Comparison of ENCODE assay signal across 24 cellular contexts in genomic region chr1:200729863-200730262, GRCh38. TPM values are rescaled to one million over a fixed set of nuclear protein-coding genes. Genes with fewer than 3 reads are reported as not detected.
DNase-seq lines count a peak whose midpoint lies in the region; ATAC-seq and TF ChIP-seq lines count a peak whose summit lies in the region.
"Had no signal": no experiment of that assay in that cellular context is flagged by ENCODE, and none has a peak within 500 bp of the region (broad histone marks: within the 10 kb centered on the region; RNA-seq: fewer than 3 reads in every experiment).

No MANE protein-coding gene starts in this region.

- H3K27me3 Mint-ChIP-seq in mesothelial cell of epicardium (ENCODE audit: low read depth) (no peaks in the 10 kb centered on the region), T-cell (peaks cover 0 to 3% of the 10 kb centered on the region in 2 donors)

- CTCF ChIA-PET in T-cell (lab: Charles Lee): interaction anchor here (0.5 to 1.0 kb wide), 3 partner anchors 21 to 108 kb away, joined by 3 to 6 read pairs (median 3); no protein-coding TSS in a partner anchor

- intact Hi-C loops in left ventricle myocardium inferior (cut with micrococcal nuclease): no loop called here
- intact Hi-C loops in heart right ventricle (cut with DNase I): loop anchor here in 1 of 10 donors (10.0 kb wide), 1 partner anchor 55 kb away; no protein-coding TSS in a partner anchor
- intact Hi-C loops in prostate gland (cut with DNase I): no loop called here

- in situ Hi-C loops in brain microvascular endothelial cell (cut with HindIII; ENCODE audit: low pct_ligation_motif_present, low sequenced_read_pairs): no loop called here

- H3K27me3 ChIP-seq in left ventricle myocardium inferior (ENCODE audit: low read depth): no peaks in the 10 kb centered on the region
- no peaks in the 10 kb centered on the region for H3K27me3 ChIP-seq in heart right ventricle
- no peaks in the 10 kb centered on the region for H3K27me3 ChIP-seq in brain microvascular endothelial cell (replicated peaks)
- no peaks in the 10 kb centered on the region for H3K27me3 ChIP-seq in prostate gland (replicated peaks; ENCODE audit: insufficient read depth)
- H3K27me3 ChIP-seq: BLaER1, cardiac muscle cell, Peyer's patch, SJSA1, upper lobe of left lung had no signal

- H3K4me3 Mint-ChIP-seq in mesothelial cell of epicardium (no peak overlapping the region), T-cell (no peak overlapping the region)
- H3K4me3 Mint-ChIP-seq: nephron progenitor cell, WTC11 had no signal

- H3K4me3 ChIP-seq in left ventricle myocardium inferior (no peak overlapping the region), heart right ventricle (no peak overlapping the region), brain microvascular endothelial cell (ENCODE audit: low read depth, low read length) (no peak overlapping the region), prostate gland (no peak overlapping the region)
- H3K4me3 ChIP-seq: BLaER1, cardiac muscle cell, Peyer's patch, SJSA1, skin epidermis, upper lobe of left lung had no signal

- H3K9me3 Mint-ChIP-seq in mesothelial cell of epicardium (no peaks in the 10 kb centered on the region), T-cell (no peaks in the 10 kb centered on the region)
- H3K9me3 Mint-ChIP-seq: nephron progenitor cell, WTC11 had no signal

- H3K36me3 Mint-ChIP-seq in mesothelial cell of epicardium (no peaks in the 10 kb centered on the region), T-cell (no peaks in the 10 kb centered on the region)
- H3K36me3 Mint-ChIP-seq: WTC11 had no signal

- 46 to 63% methylated on average over 3 of the region's 3 CpGs for WGBS in heart right ventricle, 2 donors
- WGBS in prostate gland: 51% methylated on average over 3 of the region's 3 CpGs

- H3K36me3 ChIP-seq in left ventricle myocardium inferior: no peaks in the 10 kb centered on the region
- no peaks in the 10 kb centered on the region for H3K36me3 ChIP-seq in heart right ventricle
- H3K36me3 ChIP-seq in brain microvascular endothelial cell (replicated peaks): no peaks in the 10 kb centered on the region
- H3K36me3 ChIP-seq in prostate gland: no peaks in the 10 kb centered on the region
- H3K36me3 ChIP-seq: BLaER1, cardiac muscle cell, Peyer's patch, SJSA1, upper lobe of left lung had no signal

- no peaks in the 10 kb centered on the region for H3K4me1 ChIP-seq in left ventricle myocardium inferior
- H3K4me1 ChIP-seq in heart right ventricle: peaks cover 0 to 6% (median 0%) of the 10 kb centered on the region in 9 donors
- H3K4me1 ChIP-seq in prostate gland (replicated peaks): no peaks in the 10 kb centered on the region
- H3K4me1 ChIP-seq: BLaER1, Peyer's patch, SJSA1, upper lobe of left lung had no signal

- TF ChIP-seq POLR2A in prostate gland (IDR thresholded peaks at IDR 0.05): no peak

- H3K27ac Mint-ChIP-seq in mesothelial cell of epicardium (peak overlapping the region; percentile 13), T-cell (no peak overlapping the region)
- H3K27ac Mint-ChIP-seq: nephron progenitor cell, progenitor cell of endocrine pancreas, WTC11 had no signal

- no peak for ATAC-seq in heart right ventricle
- ATAC-seq in GM21786 (IDR thresholded peaks at IDR 0.05; ENCODE audit: unreplicated experiment): no peak
- ATAC-seq in T-cell (replicated peaks in 1 of 4): no peak
- ATAC-seq in GM21528 (IDR thresholded peaks at IDR 0.05; ENCODE audit: low FRiP score, unreplicated experiment): no peak
- ATAC-seq: stimulated activated naive CD8-positive, alpha-beta T cell treated with anti-CD3 and anti-CD28 coated beads, Interleukin-15, Interleukin-2, amounts not matched to agents 100 U/mL and 50 U/mL, for 24 hours; WTC11 had no signal

- H3K4me1 Mint-ChIP-seq in mesothelial cell of epicardium (peaks cover 4% of the 10 kb centered on the region), T-cell (peaks cover 0 to 5% (median 3%) of the 10 kb centered on the region in 3 donors)

- POLR2A ChIA-PET in T-cell (lab: Charles Lee): interaction anchor here in 1 of 2 donors (0.9 kb wide), 1 partner anchor 9 kb away, joined by 3 read pairs; the partner anchor contains the start of gene CAMSAP2

- peak overlapping the region; percentile 6 for H3K27ac ChIP-seq in left ventricle myocardium inferior (replicated peaks)
- peak overlapping the region in 5 of 10 donors; percentile 3 to 39 (median 17) for H3K27ac ChIP-seq in heart right ventricle
- H3K27ac ChIP-seq in brain microvascular endothelial cell: peak overlapping the region; percentile 5
- H3K27ac ChIP-seq in prostate gland: no peak overlapping the region
- H3K27ac ChIP-seq: BLaER1, cardiac muscle cell, Peyer's patch, SJSA1, upper lobe of left lung had no signal

- no peaks in the 10 kb centered on the region for H3K9me3 ChIP-seq in left ventricle myocardium inferior (replicated peaks)
- no peaks in the 10 kb centered on the region for H3K9me3 ChIP-seq in heart right ventricle
- H3K9me3 ChIP-seq in prostate gland: no peaks in the 10 kb centered on the region
- H3K9me3 ChIP-seq: BLaER1, Peyer's patch, SJSA1, upper lobe of left lung had no signal

- TF ChIP-seq CTCF in left ventricle myocardium inferior (IDR thresholded peaks at IDR 0.05; ENCODE audit: borderline replicate concordance): no peak
- no peak for TF ChIP-seq CTCF in heart right ventricle (IDR thresholded peaks at IDR 0.05)
- TF ChIP-seq CTCF in brain microvascular endothelial cell (IDR thresholded peaks at IDR 0.05; ENCODE audit: low read depth, low read length, missing control alignments): no peak
- no peak for TF ChIP-seq CTCF in mesothelial cell of epicardium (IDR thresholded peaks at IDR 0.05; ENCODE audit: unreplicated experiment)
- no peak for TF ChIP-seq CTCF in prostate gland (IDR thresholded peaks at IDR 0.05)

- DNase-seq in left ventricle myocardium inferior (no peak), heart right ventricle (no peak), brain microvascular endothelial cell (no peak), mesothelial cell of epicardium (ENCODE audit: low spot score in 2 of 2, unreplicated experiment in 2 of 2) (no peak), prostate gland (ENCODE audit: low spot score) (no peak), T-cell (no peak)
- DNase-seq: activated CD4-positive, alpha-beta T cell treated with anti-CD3 and anti-CD28 coated beads, Interleukin-2, amount 50 U/mL, for 48 hours; amniotic stem cell; erythroblast; MV-4-11; NCI-H1694 treated with DMSO at 0.1 percent for 48 hours; NCI-H774; nephron progenitor cell; Peyer's patch; stimulated activated naive CD8-positive, alpha-beta T cell treated with anti-CD3 and anti-CD28 coated beads, Interleukin-15, Interleukin-2, amounts not matched to agents 100 U/mL and 50 U/mL, for 24 hours; upper lobe of left lung had no signal

RNA-seq across cellular contexts. Expression of gene CAMSAP2, which starts 8.8 kb away (rescaled TPM):
- total RNA-seq in left ventricle myocardium inferior (34.1 TPM), heart right ventricle (10 to 100 TPM; 36.4 to 47.1 (median 38.1) TPM), mesothelial cell of epicardium (47.9 to 48.2 TPM (median 48.2 TPM) in 3 replicates), prostate gland (10 to 100 TPM; 15.8 to 22.8 TPM), T-cell (1 to 10 TPM; 4.6 to 9.1 (median 5.2) TPM)
- polyA plus RNA-seq in heart right ventricle: 10 to 100 TPM in 1 of 2 donors, 1 to 10 TPM in 1; 7.0 to 11.3 TPM

Comparison
In these comparisons a context has a peak if more than half of its experiments do, and no peak if none do; other contexts are left out.
1. H3K27ac ChIP-seq: peak in left ventricle myocardium inferior (single experiment) and brain microvascular endothelial cell (single experiment); none in prostate gland (0 of 2).